ENCODE assay signal across 10 cellular contexts in the genomic region with DNA sequence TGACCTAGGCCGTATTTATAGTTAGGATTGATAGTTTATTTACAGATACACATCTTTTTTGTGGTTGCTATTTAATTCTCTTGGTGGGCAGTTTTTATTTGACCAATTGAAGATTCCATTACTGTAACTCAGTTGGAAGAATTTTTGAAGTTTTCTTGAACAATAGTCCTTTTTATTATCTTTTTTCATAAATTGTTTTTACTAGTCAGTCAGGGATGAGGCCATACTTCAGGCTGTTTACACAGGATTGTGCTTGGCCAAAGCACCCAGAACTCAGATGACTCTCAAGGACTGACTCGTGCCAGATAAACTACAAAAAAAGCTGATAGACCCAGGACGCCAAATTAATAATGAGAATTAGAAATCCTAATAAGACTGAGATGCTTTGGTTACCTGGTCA.
A peak's percentile ranks its signal among the peaks of the same experiment; 100 is the strongest.
DNase-seq lines count a peak whose midpoint lies in the region; ATAC-seq and TF ChIP-seq lines count a peak whose summit lies in the region.
"Had no signal": no experiment of that assay in that cellular context is flagged by ENCODE, and none has a peak within 500 bp of the region (broad histone marks: within the 10 kb centered on the region; RNA-seq: fewer than 3 reads in every experiment).

No MANE protein-coding gene starts in this region.

- peaks cover 45% of the 10 kb centered on the region for H3K4me1 ChIP-seq in Loucy (ENCODE audit: insufficient read depth, low read length, poor library complexity, severe bottlenecking)

- TF ChIP-seq CTCF in Loucy (conservative IDR thresholded peaks at IDR 0.05; ENCODE audit: low read length) (no peak), nephron (IDR thresholded peaks at IDR 0.05; ENCODE audit: unreplicated experiment in 3 of 3) (no peak)

- H3K79me2 ChIP-seq in Loucy (ENCODE audit: insufficient read depth, low read length) = peaks cover 8% of the 10 kb centered on the region; the same call in 1 of the 2 replicates

- peak overlapping the region; percentile 60 for H3K4me2 ChIP-seq in Loucy (ENCODE audit: low read depth, low read length, poor library complexity, severe bottlenecking)

- ATAC-seq in effector memory CD8-positive, alpha-beta T cell (replicated peaks) = no peak
- ATAC-seq in GM19455 (IDR thresholded peaks at IDR 0.05; ENCODE audit: unreplicated experiment) = no peak

- no peaks in the 10 kb centered on the region for H3K9me3 Mint-ChIP-seq in effector memory CD8-positive, alpha-beta T cell
- no peaks in the 10 kb centered on the region for H3K9me3 Mint-ChIP-seq in nephron

- no peak overlapping the region for H3K9ac ChIP-seq in Loucy (ENCODE audit: low read depth, low read length, poor library complexity, severe bottlenecking)

- peak; percentile 34 for DNase-seq in AG08396 (ENCODE audit: low spot score)
- no peak for DNase-seq in effector memory CD8-positive, alpha-beta T cell
- DNase-seq in NCI-H748 (lab: John Stamatoyannopoulos, UW; ENCODE audit: unreplicated experiment) = no peak
- no peak for DNase-seq in stimulated activated CD4-positive, alpha-beta T cell treated with anti-CD3 and anti-CD28 coated beads, Interleukin-4, amount 100 ng/mL, for 4 hours
- no peak for DNase-seq in effector CD8-positive, alpha-beta T cell (lab: John Stamatoyannopoulos, UW)
- DNase-seq: KG1 had no signal

- no peaks in the 10 kb centered on the region for H3K27me3 Mint-ChIP-seq in effector memory CD8-positive, alpha-beta T cell
- peaks cover 3% of the 10 kb centered on the region for H3K27me3 Mint-ChIP-seq in nephron (ENCODE audit: low read depth)

- H3K27me3 ChIP-seq in Loucy (ENCODE audit: insufficient read depth, low read length, poor library complexity, severe bottlenecking) = no peaks in the 10 kb centered on the region

- no peaks in the 10 kb centered on the region for H3K9me3 ChIP-seq in Loucy (ENCODE audit: insufficient read depth, low read depth, low read length)

- peak overlapping the region in 1 of 2 donors; percentile 66 for H3K4me3 Mint-ChIP-seq in effector memory CD8-positive, alpha-beta T cell
- peak overlapping the region in 1 of 3 experiments; percentile 32 for H3K4me3 Mint-ChIP-seq in nephron

- peaks cover 12% of the 10 kb centered on the region for H4K20me1 ChIP-seq in Loucy (ENCODE audit: insufficient read depth, low read length, poor library complexity, severe bottlenecking)

- no peaks in the 10 kb centered on the region for H3K9me2 ChIP-seq in Loucy (replicated peaks; ENCODE audit: low read depth, low read length)

- peak overlapping the region; percentile 59 to 87 for H3K27ac Mint-ChIP-seq in effector memory CD8-positive, alpha-beta T cell
- peak overlapping the region; percentile 41 to 84 (median 74) for H3K27ac Mint-ChIP-seq in nephron

- no peak overlapping the region for H2AFZ ChIP-seq in Loucy (ENCODE audit: low read length)

- H3K4me3 ChIP-seq in Loucy (ENCODE audit: low read length, poor library complexity, severe bottlenecking) = peak overlapping the region; percentile 37
- H3K4me3 ChIP-seq: lung had no signal

- H3F3A ChIP-seq in Loucy (ENCODE audit: low read depth) = peaks cover 4% of the 10 kb centered on the region; the same call in 1 of the 2 replicates

- H3K36me3 Mint-ChIP-seq in effector memory CD8-positive, alpha-beta T cell (ENCODE audit: insufficient read depth) = peaks cover 17% of the 10 kb centered on the region
- peaks cover 10% of the 10 kb centered on the region for H3K36me3 Mint-ChIP-seq in nephron (ENCODE audit: low read depth)

- H3K4me1 Mint-ChIP-seq in effector memory CD8-positive, alpha-beta T cell (ENCODE audit: low read depth in 2 of 2) = peaks cover 20 to 52% of the 10 kb centered on the region in 2 donors
- peaks cover 47% of the 10 kb centered on the region for H3K4me1 Mint-ChIP-seq in nephron

- peaks cover 1% of the 10 kb centered on the region; the same call in 1 of the 2 replicates for H3K36me3 ChIP-seq in Loucy (ENCODE audit: insufficient read depth, low read length)
